ENCODE assay signal across 8 cellular contexts in the genomic region with DNA sequence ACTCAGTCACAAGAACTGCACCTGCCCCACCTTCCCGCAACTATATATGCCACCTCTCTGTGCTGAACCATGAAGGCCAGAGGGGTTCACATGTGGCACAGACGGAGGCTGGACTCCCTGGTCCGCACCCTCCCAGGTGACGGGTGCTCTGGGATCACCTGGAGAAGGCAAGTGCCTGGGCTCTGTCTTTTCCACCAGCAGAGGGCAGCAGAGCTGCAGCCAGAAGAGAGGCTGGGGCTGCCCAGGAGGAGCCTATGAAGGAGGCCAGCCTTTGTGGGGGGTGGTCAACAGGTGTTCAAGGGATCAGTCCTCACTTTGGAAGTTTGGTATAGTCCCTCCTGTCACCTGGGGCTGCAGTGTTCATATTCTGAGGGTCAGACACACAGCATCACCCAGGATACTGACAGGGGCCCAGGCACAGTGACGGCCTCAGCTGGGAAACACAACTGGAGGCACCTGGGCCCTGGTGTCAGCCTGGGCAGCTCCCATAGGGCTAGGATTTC. TPM values are rescaled to one million over a fixed set of nuclear protein-coding genes. Genes with fewer than 3 reads are reported as not detected.
DNase-seq lines count a peak whose midpoint lies in the region; ATAC-seq and TF ChIP-seq lines count a peak whose summit lies in the region.

No MANE protein-coding gene starts in this region.

- H3K9me3 ChIP-seq in body of pancreas, result no peaks in the 10 kb centered on the region

- no peaks in the 10 kb centered on the region for H3K4me1 ChIP-seq in body of pancreas

- TF ChIP-seq CTCF in Calu3 (IDR thresholded peaks at IDR 0.05; ENCODE audit: unreplicated experiment), result peak; percentile 93
- peak; percentile 66 to 86 (median 76) for TF ChIP-seq CTCF in body of pancreas (IDR thresholded peaks at IDR 0.05)

- BruUV-seq in Calu3 (replicated peaks; lab: Mats Ljungman, UMichigan), result no TSS peak

- peak; percentile 80 for TF ChIP-seq RAD21 in Ishikawa (IDR thresholded peaks at IDR 0.05; ENCODE audit: low read depth)

- H3K36me3 Mint-ChIP-seq in Calu3 (ENCODE audit: insufficient read depth, unreplicated experiment), result no peaks in the 10 kb centered on the region

- TF ChIP-seq POLR2A in body of pancreas (IDR thresholded peaks at IDR 0.05), result no peak

- H3K27ac Mint-ChIP-seq in Calu3 (ENCODE audit: unreplicated experiment), result no peak overlapping the region

- peaks cover 93% of the 10 kb centered on the region for H3K27me3 Mint-ChIP-seq in Calu3 (ENCODE audit: unreplicated experiment)

- peak; percentile 81 for DNase-seq in Calu3
- peak; percentile 67 for DNase-seq in T-helper 9 cell
- DNase-seq in body of pancreas, result peak; percentile 72 to 82 (median 74)
- DNase-seq in iris pigment epithelial cell (ENCODE audit: low read depth), result peak; percentile 37
- peak; percentile 49 to 61 (median 54) for DNase-seq in stimulated activated CD4-positive, alpha-beta T cell treated with anti-CD3 and anti-CD28 coated beads, Interleukin-1b, Interleukin-23, amount 100 ng/mL, for 24 hours (ENCODE audit: low read depth in 4 of 4, low spot score in 1 of 4)
- no peak for DNase-seq in DMS114 treated with DMSO at 0.1 percent for 48 hours (lab: John Stamatoyannopoulos, UW; ENCODE audit: unreplicated experiment)
- DNase-seq in GDM1 (lab: John Stamatoyannopoulos, UW), result no peak

- no peak overlapping the region for H3K27ac ChIP-seq in body of pancreas

- no peak overlapping the region for H3K4me3 Mint-ChIP-seq in Calu3 (ENCODE audit: low read depth, unreplicated experiment)

- peak; percentile 66 for ATAC-seq in body of pancreas

- TF ChIP-seq EP300 in Ishikawa (IDR thresholded peaks at IDR 0.05; ENCODE audit: borderline replicate concordance), result no peak

- intact Hi-C loops in Calu3 (cut with micrococcal nuclease; ENCODE audit: unreplicated experiment), result no loop called here
- intact Hi-C loops in body of pancreas (cut with DNase I), result no loop called here

- 25% methylated on average over 5 of the region's 5 CpGs; no CpG with 5 or more reads in 1 of the 2 donors for WGBS in body of pancreas, 2 donors

- H3K4me1 Mint-ChIP-seq in Calu3 (ENCODE audit: low read depth, unreplicated experiment), result no peaks in the 10 kb centered on the region

- no peaks in the 10 kb centered on the region for H3K27me3 ChIP-seq in body of pancreas

- no peaks in the 10 kb centered on the region for H3K9me3 Mint-ChIP-seq in Calu3 (ENCODE audit: low read depth, unreplicated experiment)

- H3K36me3 ChIP-seq in body of pancreas (replicated peaks in 1 of 2; ENCODE audit: insufficient read depth in 1 of 2, low read depth in 2 of 2), result no peaks in the 10 kb centered on the region

- no peak overlapping the region for H3K4me3 ChIP-seq in body of pancreas

- CTCF ChIA-PET in Calu3 (lab: Charles Lee), result interaction anchor here (0.6 to 2.6 kb wide), 12 partner anchors 17 to 628 kb away, joined by 3 to 19 read pairs (median 4); no protein-coding TSS in a partner anchor

TF ChIP-seq in Ishikawa, 13 proteins besides CTCF, POLR2A, EP300 and RAD21:
- TF ChIP-seq NFIC (IDR thresholded peaks at IDR 0.05), result no peak
- TF ChIP-seq YY1 (IDR thresholded peaks at IDR 0.05; ENCODE audit: low read depth), result no peak
- TF ChIP-seq USF1 (IDR thresholded peaks at IDR 0.05), result no peak
- no peak for TF ChIP-seq ZBTB7A (IDR thresholded peaks at IDR 0.05; ENCODE audit: low read depth)
- no peak for TF ChIP-seq CREB1 (IDR thresholded peaks at IDR 0.05; ENCODE audit: low read depth)
- TF ChIP-seq, protein P1, sequence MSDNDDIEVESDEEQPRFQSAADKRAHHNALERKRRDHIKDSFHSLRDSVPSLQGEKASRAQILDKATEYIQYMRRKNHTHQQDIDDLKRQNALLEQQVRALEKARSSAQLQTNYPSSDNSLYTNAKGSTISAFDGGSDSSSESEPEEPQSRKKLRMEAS (IDR thresholded peaks at IDR 0.05), result no peak
- TF ChIP-seq TCF12 (IDR thresholded peaks at IDR 0.05; ENCODE audit: low read depth), result no peak
- TF ChIP-seq TAF1 (IDR thresholded peaks at IDR 0.05; ENCODE audit: low read depth), result no peak
- no peak for TF ChIP-seq REST (IDR thresholded peaks at IDR 0.05; ENCODE audit: low read depth)
- TF ChIP-seq EGR1 (IDR thresholded peaks at IDR 0.05), result no peak
- no peak for TF ChIP-seq FOXM1 (IDR thresholded peaks at IDR 0.05; ENCODE audit: borderline replicate concordance, low read depth)
- no peak for TF ChIP-seq CEBPB (IDR thresholded peaks at IDR 0.05)

RNA-seq across cellular contexts. Expression of gene IGLL5, which starts 39.2 kb away (rescaled TPM):
- not detected in 2 replicates for total RNA-seq in Calu3 (2022)
- total RNA-seq in body of pancreas, result 1 to 10 TPM; 3.4 to 5.3 TPM

Comparison
In these comparisons a context has a peak if more than half of its experiments do, and no peak if none do; other contexts are left out.
1. DNase-seq: peak in Calu3 (single experiment), T-helper 9 cell (single experiment), body of pancreas (4 of 4), iris pigment epithelial cell (single experiment) and stimulated activated CD4-positive, alpha-beta T cell treated with anti-CD3 and anti-CD28 coated beads, Interleukin-1b, Interleukin-23, amount 100 ng/mL, for 24 hours (4 of 4); none in DMS114 treated with DMSO at 0.1 percent for 48 hours (single experiment) and GDM1 (single experiment).